In the genomic region with DNA sequence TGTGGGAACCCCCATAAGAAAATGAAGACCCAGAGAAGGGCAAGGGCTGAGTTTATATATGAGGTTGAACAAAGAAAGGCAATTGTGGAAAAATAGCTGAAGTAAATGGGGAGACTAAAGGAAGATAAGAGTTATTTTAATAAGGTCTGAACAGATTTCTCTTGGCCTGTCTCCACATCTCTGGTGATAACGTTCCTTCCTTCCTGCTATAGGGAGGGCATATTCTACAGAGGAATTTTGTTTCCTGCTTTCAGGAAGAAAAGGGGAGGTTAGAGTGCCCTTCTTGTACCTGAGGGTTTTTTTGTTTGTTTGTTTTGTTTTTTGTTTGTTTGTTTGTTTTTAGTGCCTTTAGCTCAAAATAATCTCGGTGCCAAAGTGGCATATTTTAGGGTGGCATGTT, we compare ENCODE assay signal across 27 cellular contexts. TPM values are rescaled to one million over a fixed set of nuclear protein-coding genes. Genes with fewer than 3 reads are reported as not detected.
"Had no signal": no experiment of that assay in that cellular context is flagged by ENCODE, and none has a peak within 500 bp of the region (broad histone marks: within the 10 kb centered on the region; RNA-seq: fewer than 3 reads in every experiment).

No MANE protein-coding gene starts in this region.

- H3K36me3 ChIP-seq: Peyer's patch, SJSA1 had no signal

- H3K27ac ChIP-seq: Peyer's patch, RWPE1, SJSA1 had no signal

- H3K27ac Mint-ChIP-seq: activated CD8-positive, alpha-beta T cell treated with anti-CD3 and anti-CD28 coated beads, Interleukin-2, amount 10 ng/mL, durations not matched to agents 7 days and 5 days; activated naive CD4-positive, alpha-beta T cell treated with anti-CD3 and anti-CD28 coated beads, Interleukin-2, amount 50 U/mL, for 24 hours; activated naive CD8-positive, alpha-beta T cell treated with anti-CD3 and anti-CD28 coated beads, Interleukin-2, amount 50 U/mL, for 24 hours; IgD-negative memory B cell; T-helper 1 cell treated with Interleukin-12 subunit alpha and Interleukin-12 subunit beta and Interleukin-4 antibody, amounts not matched to agents 30 μg/mL and 1 μg/mL, for 36 hours; WTC11 had no signal

- ATAC-seq: activated CD8-positive, alpha-beta T cell treated with anti-CD3 and anti-CD28 coated beads, Interleukin-2, amount 10 ng/mL, durations not matched to agents 7 days and 5 days; activated naive CD8-positive, alpha-beta T cell treated with anti-CD3 and anti-CD28 coated beads, Interleukin-2, amount 50 U/mL, for 24 hours; SK-N-SH treated with all-trans-retinoic acid at 6 μM for 48 hours; WTC11 had no signal

- H3K9me3 Mint-ChIP-seq: activated naive CD4-positive, alpha-beta T cell treated with anti-CD3 and anti-CD28 coated beads, Interleukin-2, amount 50 U/mL, for 24 hours; activated naive CD8-positive, alpha-beta T cell treated with anti-CD3 and anti-CD28 coated beads, Interleukin-2, amount 50 U/mL, for 24 hours; IgD-negative memory B cell; T-helper 1 cell treated with Interleukin-12 subunit alpha and Interleukin-12 subunit beta and Interleukin-4 antibody, amounts not matched to agents 30 μg/mL and 1 μg/mL, for 36 hours had no signal

- H3K36me3 Mint-ChIP-seq: activated naive CD4-positive, alpha-beta T cell treated with anti-CD3 and anti-CD28 coated beads, Interleukin-2, amount 50 U/mL, for 24 hours; IgD-negative memory B cell; WTC11 had no signal

- H3K9me3 ChIP-seq: Peyer's patch, SJSA1 had no signal

- DNase-seq: activated CD4-positive, alpha-beta T cell treated with anti-CD3 and anti-CD28 coated beads for 48 hours; activated CD4-positive, alpha-beta T cell treated with anti-CD3 and anti-CD28 coated beads, Interleukin-2, amount 50 U/mL, for 4 hours; activated CD4-positive, CD25-positive, alpha-beta regulatory T cell treated with anti-CD3 and anti-CD28 coated beads, Interleukin-2, amount 50 U/mL, for 72 hours; activated CD8-positive, alpha-beta memory T cell treated with anti-CD3 and anti-CD28 coated beads, Interleukin-2, amount 50 U/mL, for 48 hours; activated CD8-positive, alpha-beta T cell treated with anti-CD3 and anti-CD28 coated beads, Interleukin-2, amount 10 ng/mL, durations not matched to agents 7 days and 5 days; activated naive CD8-positive, alpha-beta T cell treated with anti-CD3 and anti-CD28 coated beads, Interleukin-2, amount 50 U/mL, for 24 hours; activated T-cell treated with anti-CD3 and anti-CD28 coated beads, Interleukin-2, amount 50 U/mL, for 1 hour; amniotic stem cell; KG1; NCI-H1092; NCI-H1417; NCI-H1930; NCI-H2107; NCI-H2171 treated with DMSO at 0.1 percent for 48 hours; NCI-H524; Peyer's patch; Right ventricle myocardium superior; SW 1271 had no signal

- H3K4me3 ChIP-seq: Peyer's patch, SJSA1 had no signal

- H3K4me3 Mint-ChIP-seq: activated CD8-positive, alpha-beta T cell treated with anti-CD3 and anti-CD28 coated beads, Interleukin-2, amount 10 ng/mL, durations not matched to agents 7 days and 5 days; activated naive CD4-positive, alpha-beta T cell treated with anti-CD3 and anti-CD28 coated beads, Interleukin-2, amount 50 U/mL, for 24 hours; activated naive CD8-positive, alpha-beta T cell treated with anti-CD3 and anti-CD28 coated beads, Interleukin-2, amount 50 U/mL, for 24 hours; IgD-negative memory B cell; T-helper 1 cell treated with Interleukin-12 subunit alpha and Interleukin-12 subunit beta and Interleukin-4 antibody, amounts not matched to agents 30 μg/mL and 1 μg/mL, for 36 hours; WTC11 had no signal

- H3K27me3 ChIP-seq: Peyer's patch, SJSA1 had no signal

- H3K4me1 Mint-ChIP-seq: IgD-negative memory B cell had no signal

- H3K4me1 ChIP-seq: Peyer's patch had no signal

RNA-seq across cellular contexts. Expression of gene MOGAT1, which starts 31.6 kb away (rescaled TPM):
- total RNA-seq: activated CD8-positive, alpha-beta T cell treated with anti-CD3 and anti-CD28 coated beads, Interleukin-2, amount 10 ng/mL, durations not matched to agents 7 days and 5 days; LHCN-M2; M059J; Peyer's patch; SJSA1 had no signal
- polyA plus RNA-seq: IgD-negative memory B cell had no signal
